8 cellular contexts compared by ENCODE assay signal in genomic region chr18:31942301-31942998, GRCh38. TPM values are rescaled to one million over a fixed set of nuclear protein-coding genes. Genes with fewer than 3 reads are reported as not detected.
DNase-seq lines count a peak whose midpoint lies in the region; ATAC-seq, FAIRE-seq and TF ChIP-seq lines count a peak whose summit lies in the region.

No MANE protein-coding gene starts in this region.

- H3K36me3 ChIP-seq in osteoblast (ENCODE audit: insufficient read depth, low read length): no peaks in the 10 kb centered on the region

- H3K27ac ChIP-seq in osteoblast (ENCODE audit: low read depth, low read length): peak overlapping the region; percentile 89

- H3K27me3 Mint-ChIP-seq in activated T-helper 17 cell treated with anti-CD3 and anti-CD28 coated beads, Interleukin-2, amount 50 U/mL, for 72 hours: no peaks in the 10 kb centered on the region

- no peaks in the 10 kb centered on the region for H3K9me3 ChIP-seq in osteoblast (ENCODE audit: low read depth, low read length)

- peak; percentile 19 for ATAC-seq in HG02763 (IDR thresholded peaks at IDR 0.05; ENCODE audit: unreplicated experiment)
- peak; percentile 45 for ATAC-seq in activated T-helper 17 cell treated with anti-CD3 and anti-CD28 coated beads, Interleukin-2, amount 50 U/mL, for 72 hours (replicated peaks)

- peaks cover 30% of the 10 kb centered on the region for H3K4me1 Mint-ChIP-seq in activated T-helper 17 cell treated with anti-CD3 and anti-CD28 coated beads, Interleukin-2, amount 50 U/mL, for 72 hours

- peak; percentile 8 to 16 for DNase-seq in stimulated activated CD4-positive, alpha-beta T cell treated with anti-CD3 and anti-CD28 coated beads, Interleukin-12 subunit alpha, Interleukin-12 subunit beta, amount 100 ng/mL, for 24 hours (ENCODE audit: low read depth in 2 of 2)
- DNase-seq in stimulated activated CD4-positive, alpha-beta T cell treated with anti-CD3 and anti-CD28 coated beads, Interleukin-12 subunit alpha, Interleukin-12 subunit beta, amount 100 ng/mL, for 4 hours: no peak
- DNase-seq in NCI-H146 (lab: John Stamatoyannopoulos, UW): peak; percentile 82
- DNase-seq in germinal center (ENCODE audit: low spot score): peak; percentile 76
- DNase-seq in osteoblast (ENCODE audit: insufficient read length, low spot score, missing footprints): peak; percentile 86
- DNase-seq in urothelium cell line (ENCODE audit: low spot score): peak; percentile 7

- H3K4me3 ChIP-seq in osteoblast (ENCODE audit: insufficient read depth, low read length): peak overlapping the region; percentile 83

- FAIRE-seq in urothelium cell line (lab: Jason Lieb, UNC): no peak

- H3K79me2 ChIP-seq in osteoblast (ENCODE audit: insufficient read depth, low read length): peaks cover 50% of the 10 kb centered on the region

- H3K27me3 ChIP-seq in osteoblast (ENCODE audit: insufficient read depth, low read length): no peaks in the 10 kb centered on the region

- peaks cover 21% of the 10 kb centered on the region for H3K4me1 ChIP-seq in osteoblast (ENCODE audit: insufficient read depth, low read length)

- H3K27ac Mint-ChIP-seq in activated T-helper 17 cell treated with anti-CD3 and anti-CD28 coated beads, Interleukin-2, amount 50 U/mL, for 72 hours: peak overlapping the region; percentile 97

- peak overlapping the region; percentile 94 for H3K4me3 Mint-ChIP-seq in activated T-helper 17 cell treated with anti-CD3 and anti-CD28 coated beads, Interleukin-2, amount 50 U/mL, for 72 hours

- H4K20me1 ChIP-seq in osteoblast (ENCODE audit: insufficient read depth, low read length): no peaks in the 10 kb centered on the region

- H3K4me2 ChIP-seq in osteoblast (ENCODE audit: insufficient read depth, low read length): peak overlapping the region; percentile 89

- H2AFZ ChIP-seq in osteoblast (ENCODE audit: low read length): peak overlapping the region; percentile 90

- no peaks in the 10 kb centered on the region for H3K9me3 Mint-ChIP-seq in activated T-helper 17 cell treated with anti-CD3 and anti-CD28 coated beads, Interleukin-2, amount 50 U/mL, for 72 hours

- TF ChIP-seq CTCF in osteoblast (IDR thresholded peaks at IDR 0.05; ENCODE audit: extremely low read depth, low read depth, low read length): no peak

- H3K36me3 Mint-ChIP-seq in activated T-helper 17 cell treated with anti-CD3 and anti-CD28 coated beads, Interleukin-2, amount 50 U/mL, for 72 hours (ENCODE audit: low read depth): peaks cover 29% of the 10 kb centered on the region

RNA-seq across cellular contexts. Expression of gene TRAPPC8, which starts 0.5 kb away (rescaled TPM):
- total RNA-seq in activated T-helper 17 cell treated with anti-CD3 and anti-CD28 coated beads, Interleukin-2, amount 50 U/mL, for 72 hours: 10 to 100 TPM; 30.6 to 36.5 TPM
- total RNA-seq in osteoblast: 47.0 and 48.0 TPM in 2 replicates
